In genomic region chrX:69152398-69152797, GRCh38 we compare ENCODE assay signal across 10 cellular contexts. TPM values are rescaled to one million over a fixed set of nuclear protein-coding genes. Genes with fewer than 3 reads are reported as not detected.
DNase-seq lines count a peak whose midpoint lies in the region; TF ChIP-seq lines count a peak whose summit lies in the region.
"Had no signal": no experiment of that assay in that cellular context is flagged by ENCODE, and none has a peak within 500 bp of the region (broad histone marks: within the 10 kb centered on the region; RNA-seq: fewer than 3 reads in every experiment).

No MANE protein-coding gene starts in this region.

- H3F3A ChIP-seq in GM23248 (ENCODE audit: insufficient read depth) = no peaks in the 10 kb centered on the region

- H3K36me3 ChIP-seq in GM23248 (ENCODE audit: low read depth) (no peaks in the 10 kb centered on the region), WERI-Rb-1 (no peaks in the 10 kb centered on the region)

- TF ChIP-seq CTCF in epithelial cell of esophagus (IDR thresholded peaks at IDR 0.05; ENCODE audit: insufficient read depth, low read depth, low read length, missing control alignments) (no peak), WERI-Rb-1 (IDR thresholded peaks at IDR 0.05; ENCODE audit: low read depth, low read length) (no peak)

- no peak overlapping the region for H2AFZ ChIP-seq in GM23248

- TF ChIP-seq POLR2A in erythroblast (IDR thresholded peaks at IDR 0.05; ENCODE audit: low read length) = no peak

- H4K20me1 ChIP-seq in GM23248 (ENCODE audit: insufficient read depth) = no peaks in the 10 kb centered on the region

- no peaks in the 10 kb centered on the region for H3K4me1 ChIP-seq in GM23248 (ENCODE audit: insufficient read depth)

- H3K9me2 ChIP-seq in GM23248 (ENCODE audit: insufficient read depth) = no peaks in the 10 kb centered on the region

- H3K27me3 ChIP-seq in GM23248 (replicated peaks; ENCODE audit: insufficient read depth) (no peaks in the 10 kb centered on the region), WERI-Rb-1 (ENCODE audit: insufficient read depth, low read depth, severe bottlenecking) (no peaks in the 10 kb centered on the region)

- in situ Hi-C loops in GM23248 (cut with MboI) = no loop called here

- WGBS in GM23248 (ENCODE audit: low coverage in 1 of 2, low lambda C conversion rate in 2 of 2, missing lambda C conversion rate in 2 of 2), 2 experiments = 80 to 83% methylated on average over 1 of the region's 1 CpG

- H3K9me3 ChIP-seq in GM23248 (ENCODE audit: low read depth) (no peaks in the 10 kb centered on the region), WERI-Rb-1 (ENCODE audit: severe bottlenecking) (no peaks in the 10 kb centered on the region)

- H3K79me2 ChIP-seq in GM23248 (ENCODE audit: insufficient read depth) = no peaks in the 10 kb centered on the region

- H3K27ac ChIP-seq in GM23248 (no peak overlapping the region), WERI-Rb-1 (no peak overlapping the region)

- H3K9ac ChIP-seq in GM23248 = no peak overlapping the region

- intact Hi-C loops in posterior vena cava (cut with DNase I) = no loop called here

- no peak overlapping the region for H3K4me2 ChIP-seq in GM23248 (ENCODE audit: unreplicated experiment)

- no peak overlapping the region for H3K4me3 ChIP-seq in GM23248
- no peak overlapping the region for H3K4me3 ChIP-seq in epithelial cell of esophagus (ENCODE audit: low read length)
- H3K4me3 ChIP-seq in WERI-Rb-1 (ENCODE audit: low read depth, low read length) = no peak overlapping the region

- peak; percentile 43 for DNase-seq in GM23248
- DNase-seq in NCI-H226 = peak; percentile 1
- peak; percentile 60 for DNase-seq in epithelial cell of esophagus (ENCODE audit: low read depth)
- peak; percentile 83 for DNase-seq in posterior vena cava (ENCODE audit: low spot score)
- no peak for DNase-seq in erythroblast (lab: John Stamatoyannopoulos, UW)
- DNase-seq in WERI-Rb-1 = no peak
- DNase-seq in AG08396 (ENCODE audit: low spot score) = no peak
- DNase-seq: effector memory CD8-positive, alpha-beta T cell; kidney glomerular epithelial cell; SW 1271 had no signal

RNA-seq across cellular contexts. Expression of gene PJA1, which starts 12.9 kb away (rescaled TPM):
- 25.2 and 26.6 TPM in 2 replicates for total RNA-seq in GM23248 (2014; rRNA removed; shearing (Covaris generic))
- polyA plus RNA-seq in GM23248 (2016; fragmentation: Nextera tagmentation; extraction: Ambion mirVana) = 32.7 and 39.1 TPM in 2 replicates
- 10 to 100 TPM; 21.8 to 27.5 TPM for total RNA-seq in posterior vena cava

Comparison
In these comparisons a context has a peak if more than half of its experiments do, and no peak if none do; other contexts are left out.
1. DNase-seq: peak in GM23248 (single experiment), NCI-H226 (single experiment), epithelial cell of esophagus (single experiment) and posterior vena cava (single experiment); none in erythroblast (0 of 2), WERI-Rb-1 (single experiment) and AG08396 (single experiment).